8 cellular contexts compared by ENCODE assay signal in the genomic region with DNA sequence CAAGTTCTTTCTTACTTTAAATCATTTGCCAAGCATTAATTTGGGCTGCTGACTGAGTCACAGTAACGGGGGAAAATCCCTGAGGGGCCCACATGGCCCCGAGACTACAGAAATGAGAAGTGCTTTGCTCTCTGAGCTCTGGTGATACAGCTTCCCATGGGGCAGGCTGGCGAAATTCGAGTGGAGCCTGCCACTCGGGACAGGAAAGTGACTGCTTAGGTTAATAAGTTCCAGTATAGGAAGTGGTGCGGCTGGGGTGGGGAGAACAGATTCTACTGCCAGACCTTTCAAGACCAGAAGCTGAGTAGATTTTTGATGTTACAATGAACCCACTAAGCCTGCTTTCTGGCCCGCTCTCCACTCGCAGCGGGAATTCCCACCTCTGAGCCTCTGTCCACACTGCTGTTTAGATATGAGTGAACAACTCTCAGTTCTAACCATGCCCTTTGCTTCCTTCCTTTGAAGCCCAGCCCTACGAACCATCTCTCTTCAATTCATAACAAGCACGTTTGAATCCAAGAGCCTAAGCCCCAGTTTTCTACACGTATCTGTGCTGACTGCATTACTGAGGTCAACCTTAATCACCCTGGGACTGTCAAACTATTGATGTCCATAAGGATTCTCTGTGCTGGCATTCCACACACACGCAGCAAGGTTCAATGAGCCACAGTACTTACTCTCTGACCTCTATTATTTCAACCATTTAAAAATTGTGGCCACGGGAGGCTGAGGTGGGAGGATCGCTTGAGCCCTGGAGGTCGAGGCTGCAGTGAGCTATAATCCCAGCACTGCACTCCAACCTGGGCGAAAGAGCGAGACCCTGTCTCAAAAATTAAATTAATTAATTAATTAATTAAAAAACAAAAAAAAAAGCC. TPM values are rescaled to one million over a fixed set of nuclear protein-coding genes. Genes with fewer than 3 reads are reported as not detected.
DNase-seq lines count a peak whose midpoint lies in the region; ATAC-seq and TF ChIP-seq lines count a peak whose summit lies in the region.

No MANE protein-coding gene starts in this region.

- H3K36me3 Mint-ChIP-seq in Calu3 (ENCODE audit: insufficient read depth, unreplicated experiment), result peaks cover 11% of the 10 kb centered on the region

- no peaks in the 10 kb centered on the region for H3K9me3 Mint-ChIP-seq in Calu3 (ENCODE audit: low read depth, unreplicated experiment)

- H3K27ac Mint-ChIP-seq in Calu3 (ENCODE audit: unreplicated experiment), result no peak overlapping the region

- H3K27me3 Mint-ChIP-seq in Calu3 (ENCODE audit: unreplicated experiment), result no peaks in the 10 kb centered on the region

- intact Hi-C loops in Calu3 (cut with micrococcal nuclease; ENCODE audit: unreplicated experiment), result no loop called here

- H3K4me3 Mint-ChIP-seq in Calu3 (ENCODE audit: low read depth, unreplicated experiment), result no peak overlapping the region

- no peak for TF ChIP-seq CTCF in Calu3 (IDR thresholded peaks at IDR 0.05; ENCODE audit: unreplicated experiment)

- no TSS peak for BruUV-seq in Calu3 (replicated peaks; lab: Mats Ljungman, UMichigan)

- CTCF ChIA-PET in Calu3 (lab: Charles Lee), result no interaction called here

- DNase-seq in dermis blood vessel endothelial cell (peak; percentile 55), pons (ENCODE audit: low spot score) (peak; percentile 75), AG08396 (ENCODE audit: low spot score) (no peak), Calu3 (no peak), retina (no peak)

- peaks cover 17% of the 10 kb centered on the region for H3K4me1 Mint-ChIP-seq in Calu3 (ENCODE audit: low read depth, unreplicated experiment)

- ATAC-seq in GM19025 (IDR thresholded peaks at IDR 0.05; ENCODE audit: low read depth, unreplicated experiment), result peak; percentile 70
- peak; percentile 51 for ATAC-seq in HG03103 (IDR thresholded peaks at IDR 0.05; ENCODE audit: low read depth, unreplicated experiment)
- ATAC-seq in activated CD4-positive, CD25-positive, alpha-beta regulatory T cell treated with anti-CD3 and anti-CD28 coated beads, Interleukin-2, amount 50 U/mL, for 24 hours, result peak; percentile 82

RNA-seq across cellular contexts. Expression of a gene that starts 9.6 kb away (rescaled TPM):
- 45.6 and 49.7 TPM in 2 replicates for total RNA-seq in dermis blood vessel endothelial cell
- total RNA-seq in Calu3 (2022), result 22.1 and 26.6 TPM in 2 replicates

RNA-seq across cellular contexts. Expression of a gene that starts 37.7 kb away (rescaled TPM):
- total RNA-seq in dermis blood vessel endothelial cell (0.28 and 0.51 TPM in 2 replicates), Calu3 (2022) (not detected in 2 replicates)

RNA-seq across cellular contexts. Expression of a gene that starts 51.5 kb away (rescaled TPM):
- not detected in 2 replicates for total RNA-seq in dermis blood vessel endothelial cell
- not detected in 2 replicates for total RNA-seq in Calu3 (2022)

RNA-seq across cellular contexts. Expression of a gene that starts 55.5 kb away (rescaled TPM):
- total RNA-seq in dermis blood vessel endothelial cell (not detected in 2 replicates), Calu3 (2022) (not detected in 2 replicates)

Comparison
In these comparisons a context has a peak if more than half of its experiments do, and no peak if none do; other contexts are left out.
1. DNase-seq: peak in dermis blood vessel endothelial cell (single experiment) and pons (single experiment); none in AG08396 (single experiment), Calu3 (single experiment) and retina (single experiment).
2. Peak in every context shown above with its lines, with median percentiles within 50 percentile points of each other: ATAC-seq.